ENCODE assay signal across 8 cellular contexts in the genomic region with DNA sequence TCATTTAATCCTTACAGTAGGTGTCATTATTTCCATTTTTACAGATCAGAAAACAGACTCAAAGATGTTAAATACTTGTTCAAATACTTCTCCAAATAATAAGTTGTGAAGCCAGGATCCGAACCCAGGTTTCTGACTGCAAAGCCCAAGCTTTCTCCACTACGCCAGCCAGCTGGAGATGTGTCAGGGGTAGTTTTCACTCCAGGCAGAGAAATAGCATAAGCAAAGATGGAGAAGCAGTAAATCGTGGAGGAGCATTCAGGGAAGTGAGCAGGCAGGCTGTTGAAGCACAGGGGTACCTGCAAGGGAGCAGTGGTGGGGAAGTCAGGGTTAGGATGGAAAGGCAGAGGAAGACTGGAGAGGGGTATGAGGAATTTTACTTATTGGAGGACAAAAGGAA. TPM values are rescaled to one million over a fixed set of nuclear protein-coding genes. Genes with fewer than 3 reads are reported as not detected.
DNase-seq lines count a peak whose midpoint lies in the region; ATAC-seq and TF ChIP-seq lines count a peak whose summit lies in the region.

No MANE protein-coding gene starts in this region.

- in situ Hi-C loops in HAP-1 (cut with MboI; ENCODE audit: low sequenced_read_pairs): no loop called here

- peak overlapping the region; percentile 99 for H3K9ac ChIP-seq in adipocyte (ENCODE audit: low read length)
- H3K9ac ChIP-seq in iPS-20b (ENCODE audit: low read depth, low read length): peak overlapping the region; percentile 77; the same call in 1 of the 2 replicates
- H3K9ac ChIP-seq in smooth muscle cell (ENCODE audit: low read depth): peak overlapping the region; percentile 4

- no peaks in the 10 kb centered on the region for H3K9me3 Mint-ChIP-seq in activated CD8-positive, alpha-beta T cell treated with anti-CD3 and anti-CD28 coated beads, Interleukin-2, amount 10 ng/mL, durations not matched to agents 7 days and 5 days (ENCODE audit: insufficient read depth)

- H3K4me1 ChIP-seq in HAP-1 (peaks cover 39% of the 10 kb centered on the region), adipocyte (ENCODE audit: control insufficient read depth, insufficient read depth, low read length) (peaks cover 66% of the 10 kb centered on the region), iPS-20b (ENCODE audit: insufficient read depth, low read length) (peaks cover 47% of the 10 kb centered on the region), smooth muscle cell (ENCODE audit: low read depth) (peaks cover 49% of the 10 kb centered on the region)

- peaks cover 25% of the 10 kb centered on the region for H3K36me3 Mint-ChIP-seq in activated CD8-positive, alpha-beta T cell treated with anti-CD3 and anti-CD28 coated beads, Interleukin-2, amount 10 ng/mL, durations not matched to agents 7 days and 5 days (ENCODE audit: low read depth)

- H2AFZ ChIP-seq in smooth muscle cell (ENCODE audit: low read depth): no peak overlapping the region

- H3K4me3 ChIP-seq in HAP-1 (0 out of 2 replicates have a peak overlapping the region, but pooled peaks have one; percentile 7), adipocyte (ENCODE audit: low read length) (peak overlapping the region; percentile 97), iPS-20b (ENCODE audit: low read length) (peak overlapping the region; percentile 89; the same call in 1 of the 2 replicates), smooth muscle cell (peak overlapping the region; percentile 83)

- DNase-seq in HAP-1 (ENCODE audit: low spot score in 2 of 2) (no peak), adipocyte (ENCODE audit: low read depth) (no peak), smooth muscle cell (lab: John Stamatoyannopoulos, UW; ENCODE audit: unreplicated experiment) (no peak), SHP77 (lab: John Stamatoyannopoulos, UW) (no peak)
- no peak for DNase-seq in activated CD8-positive, alpha-beta T cell treated with anti-CD3 and anti-CD28 coated beads, Interleukin-2, amount 10 ng/mL, durations not matched to agents 7 days and 5 days
- DNase-seq in effector CD4-positive, alpha-beta T cell: no peak

- peak overlapping the region; percentile 49 for H3K27ac ChIP-seq in iPS-20b (ENCODE audit: low read length)
- H3K27ac ChIP-seq in smooth muscle cell (ENCODE audit: low read depth): peak overlapping the region; percentile 94

- H4K20me1 ChIP-seq in smooth muscle cell (ENCODE audit: low read depth): peaks cover 62% of the 10 kb centered on the region

- no peak overlapping the region for H3K27ac Mint-ChIP-seq in activated CD8-positive, alpha-beta T cell treated with anti-CD3 and anti-CD28 coated beads, Interleukin-2, amount 10 ng/mL, durations not matched to agents 7 days and 5 days

- no peak overlapping the region for H3K4me3 Mint-ChIP-seq in activated CD8-positive, alpha-beta T cell treated with anti-CD3 and anti-CD28 coated beads, Interleukin-2, amount 10 ng/mL, durations not matched to agents 7 days and 5 days

- POLR2A ChIA-PET in activated CD8-positive, alpha-beta T cell treated with anti-CD3 and anti-CD28 coated beads, Interleukin-2, amount 10 ng/mL, durations not matched to agents 7 days and 5 days (lab: Charles Lee): interaction anchor here (0.7 kb wide), 1 partner anchor 110 kb away, joined by 3 read pairs; no protein-coding TSS in a partner anchor

- peak overlapping the region; percentile 92 for H3K4me2 ChIP-seq in smooth muscle cell

- no peak for ATAC-seq in activated CD8-positive, alpha-beta T cell treated with anti-CD3 and anti-CD28 coated beads, Interleukin-2, amount 10 ng/mL, durations not matched to agents 7 days and 5 days
- ATAC-seq in GM19467 (IDR thresholded peaks at IDR 0.05; ENCODE audit: unreplicated experiment): no peak

- WGBS in smooth muscle cell (ENCODE audit: low lambda C conversion rate): 72% methylated on average over 3 of the region's 3 CpGs

- CTCF ChIA-PET in activated CD8-positive, alpha-beta T cell treated with anti-CD3 and anti-CD28 coated beads, Interleukin-2, amount 10 ng/mL, durations not matched to agents 7 days and 5 days (lab: Charles Lee): interaction anchor here (0.7 to 23.9 kb wide), 20 partner anchors 9 to 236 kb away, joined by 3 to 209 read pairs (median 9); a partner anchor contains a TSS

- H3K27me3 Mint-ChIP-seq in activated CD8-positive, alpha-beta T cell treated with anti-CD3 and anti-CD28 coated beads, Interleukin-2, amount 10 ng/mL, durations not matched to agents 7 days and 5 days (ENCODE audit: low read depth): no peaks in the 10 kb centered on the region

- H3K36me3 ChIP-seq in HAP-1 (replicated peaks) (peaks cover 27% of the 10 kb centered on the region), adipocyte (ENCODE audit: control insufficient read depth, insufficient read depth, low read length, severe bottlenecking) (peaks cover 16% of the 10 kb centered on the region), iPS-20b (ENCODE audit: insufficient read depth, low read depth, low read length) (peaks cover 16% of the 10 kb centered on the region), smooth muscle cell (ENCODE audit: low read depth) (no peaks in the 10 kb centered on the region)

- H3K79me2 ChIP-seq in smooth muscle cell (ENCODE audit: low read depth): peaks cover 83% of the 10 kb centered on the region

- no peaks in the 10 kb centered on the region for H3K9me3 ChIP-seq in HAP-1
- no peaks in the 10 kb centered on the region for H3K9me3 ChIP-seq in adipocyte (ENCODE audit: control insufficient read depth, low read length)
- no peaks in the 10 kb centered on the region for H3K9me3 ChIP-seq in iPS-20b (ENCODE audit: insufficient read depth, low read depth, low read length)
- H3K9me3 ChIP-seq in smooth muscle cell (replicated peaks; ENCODE audit: low read depth): no peaks in the 10 kb centered on the region

- H3K4me1 Mint-ChIP-seq in activated CD8-positive, alpha-beta T cell treated with anti-CD3 and anti-CD28 coated beads, Interleukin-2, amount 10 ng/mL, durations not matched to agents 7 days and 5 days (ENCODE audit: low read depth): peaks cover 15% of the 10 kb centered on the region

- H3K27me3 ChIP-seq in HAP-1 (ENCODE audit: low read depth) (no peaks in the 10 kb centered on the region), adipocyte (replicated peaks; ENCODE audit: control insufficient read depth, insufficient read depth, low read length) (no peaks in the 10 kb centered on the region), iPS-20b (ENCODE audit: insufficient read depth, low read length) (no peaks in the 10 kb centered on the region), smooth muscle cell (ENCODE audit: low read depth) (no peaks in the 10 kb centered on the region)

- H3F3A ChIP-seq in smooth muscle cell (ENCODE audit: low read depth): peaks cover 12% of the 10 kb centered on the region

- no peak for TF ChIP-seq CTCF in smooth muscle cell (IDR thresholded peaks at IDR 0.05; ENCODE audit: borderline replicate concordance, insufficient read depth, poor library complexity, severe bottlenecking)

RNA-seq across cellular contexts. Expression of a gene that starts 2.9 kb away (rescaled TPM):
- total RNA-seq in smooth muscle cell: 130 and 150 TPM in 2 replicates
- polyA plus RNA-seq in smooth muscle cell: 112 and 145 TPM in 2 replicates
- 100 to 1,000 TPM; 448 to 450 TPM for total RNA-seq in activated CD8-positive, alpha-beta T cell treated with anti-CD3 and anti-CD28 coated beads, Interleukin-2, amount 10 ng/mL, durations not matched to agents 7 days and 5 days

RNA-seq across cellular contexts. Expression of a gene that starts 3.4 kb away (rescaled TPM):
- total RNA-seq in smooth muscle cell: 66.9 and 73.5 TPM in 2 replicates
- 81.0 and 99.2 TPM in 2 replicates for polyA plus RNA-seq in smooth muscle cell
- total RNA-seq in activated CD8-positive, alpha-beta T cell treated with anti-CD3 and anti-CD28 coated beads, Interleukin-2, amount 10 ng/mL, durations not matched to agents 7 days and 5 days: 10 to 100 TPM; 21.6 to 21.7 TPM

RNA-seq across cellular contexts. Expression of a gene that starts 19.9 kb away (rescaled TPM):
- total RNA-seq in smooth muscle cell: 33.8 and 37.8 TPM in 2 replicates
- 35.3 and 52.7 TPM in 2 replicates for polyA plus RNA-seq in smooth muscle cell
- total RNA-seq in activated CD8-positive, alpha-beta T cell treated with anti-CD3 and anti-CD28 coated beads, Interleukin-2, amount 10 ng/mL, durations not matched to agents 7 days and 5 days: 10 to 100 TPM; 52.6 to 56.4 TPM

RNA-seq across cellular contexts. Expression of a gene that starts 20.0 kb away (rescaled TPM):
- total RNA-seq in smooth muscle cell: 15.3 and 18.3 TPM in 2 replicates
- polyA plus RNA-seq in smooth muscle cell: 12.8 and 14.6 TPM in 2 replicates
- 10 to 100 TPM; 22.1 to 22.9 TPM for total RNA-seq in activated CD8-positive, alpha-beta T cell treated with anti-CD3 and anti-CD28 coated beads, Interleukin-2, amount 10 ng/mL, durations not matched to agents 7 days and 5 days

RNA-seq across cellular contexts. Expression of a gene that starts 25.0 kb away (rescaled TPM):
- total RNA-seq in smooth muscle cell: not detected in 2 replicates
- not detected in 2 replicates for polyA plus RNA-seq in smooth muscle cell
- total RNA-seq in activated CD8-positive, alpha-beta T cell treated with anti-CD3 and anti-CD28 coated beads, Interleukin-2, amount 10 ng/mL, durations not matched to agents 7 days and 5 days: under 1 TPM; 0.61 to 0.89 TPM

Comparison
In these comparisons a context has a peak if more than half of its experiments do, and no peak if none do; other contexts are left out.
1. H3K4me3 ChIP-seq: peak in every context shown above with its lines; median percentile 97 in adipocyte; 89 in iPS-20b; 83 in smooth muscle cell; 7 in HAP-1.
2. H3K9ac ChIP-seq: peak in every context shown above with its lines; median percentile 99 in adipocyte; 77 in iPS-20b; 4 in smooth muscle cell.